12 cellular contexts compared by ENCODE assay signal in genomic region chr11:34346551-34346950, GRCh38. TPM values are rescaled to one million over a fixed set of nuclear protein-coding genes. Genes with fewer than 3 reads are reported as not detected.
DNase-seq lines count a peak whose midpoint lies in the region; ATAC-seq and TF ChIP-seq lines count a peak whose summit lies in the region.
"Had no signal": no experiment of that assay in that cellular context is flagged by ENCODE, and none has a peak within 500 bp of the region (broad histone marks: within the 10 kb centered on the region; RNA-seq: fewer than 3 reads in every experiment).

No MANE protein-coding gene starts in this region.

- DNase-seq in adipocyte (ENCODE audit: low read depth): no peak
- DNase-seq in cardiac muscle cell (ENCODE audit: low read depth in 1 of 2, low spot score in 1 of 2): peak in 1 of 2 donors; percentile 47
- peak; percentile 25 for DNase-seq in putamen (ENCODE audit: low spot score)
- no peak for DNase-seq in hippocampal formation (lab: John Stamatoyannopoulos, UW)
- no peak for DNase-seq in posterior vena cava (ENCODE audit: low spot score)
- DNase-seq in activated CD4-positive, alpha-beta T cell treated with anti-CD3 and anti-CD28 coated beads, Interleukin-2, amount 10 ng/mL, durations not matched to agents 24 days and 14 days: no peak
- DNase-seq: activated naive CD4-positive, alpha-beta T cell treated with Interleukin-2 at 50 U/mL for 16 hours; NCI-H2227 treated with DMSO at 0.1 percent for 48 hours; SIG-M5 had no signal

- H3K9me3 ChIP-seq in BLaER1 (no peaks in the 10 kb centered on the region), adipocyte (ENCODE audit: control insufficient read depth, low read length) (no peaks in the 10 kb centered on the region), cardiac muscle cell (ENCODE audit: low read depth) (no peaks in the 10 kb centered on the region)

- peaks cover 3% of the 10 kb centered on the region for H3K36me3 Mint-ChIP-seq in activated CD4-positive, alpha-beta T cell treated with anti-CD3 and anti-CD28 coated beads, Interleukin-2, amount 10 ng/mL, durations not matched to agents 24 days and 14 days (ENCODE audit: low read depth)

- peaks cover 7% of the 10 kb centered on the region for H3K4me1 Mint-ChIP-seq in activated CD4-positive, alpha-beta T cell treated with anti-CD3 and anti-CD28 coated beads, Interleukin-2, amount 10 ng/mL, durations not matched to agents 24 days and 14 days

- no peak overlapping the region for H3K27ac ChIP-seq in BLaER1
- H3K27ac ChIP-seq in cardiac muscle cell: peak overlapping the region; percentile 10

- intact Hi-C loops in posterior vena cava (cut with DNase I): no loop called here
- intact Hi-C loops in activated CD4-positive, alpha-beta T cell treated with anti-CD3 and anti-CD28 coated beads, Interleukin-2, amount 10 ng/mL, durations not matched to agents 24 days and 14 days (cut with micrococcal nuclease): no loop called here

- H3K27me3 Mint-ChIP-seq in activated CD4-positive, alpha-beta T cell treated with anti-CD3 and anti-CD28 coated beads, Interleukin-2, amount 10 ng/mL, durations not matched to agents 24 days and 14 days: peaks cover 5% of the 10 kb centered on the region

- H3K36me3 ChIP-seq in BLaER1 (no peaks in the 10 kb centered on the region), adipocyte (ENCODE audit: control insufficient read depth, insufficient read depth, low read length, severe bottlenecking) (no peaks in the 10 kb centered on the region), cardiac muscle cell (no peaks in the 10 kb centered on the region)

- H3K9ac ChIP-seq in BLaER1 (no peak overlapping the region), adipocyte (ENCODE audit: low read length) (no peak overlapping the region)

- H3K27ac Mint-ChIP-seq in activated CD4-positive, alpha-beta T cell treated with anti-CD3 and anti-CD28 coated beads, Interleukin-2, amount 10 ng/mL, durations not matched to agents 24 days and 14 days: no peak overlapping the region
- H3K27ac Mint-ChIP-seq: GM23338 had no signal

- H3K27me3 ChIP-seq in BLaER1 (no peaks in the 10 kb centered on the region), adipocyte (replicated peaks; ENCODE audit: control insufficient read depth, insufficient read depth, low read length) (no peaks in the 10 kb centered on the region), cardiac muscle cell (no peaks in the 10 kb centered on the region)

- no peaks in the 10 kb centered on the region for H4K20me1 ChIP-seq in BLaER1

- TF ChIP-seq CTCF in cardiac muscle cell (IDR thresholded peaks at IDR 0.05; ENCODE audit: low read depth, low read length): no peak

- peak overlapping the region; percentile 69 for H3K4me2 ChIP-seq in BLaER1
- H3K4me2 ChIP-seq: GM23338 had no signal

- no peaks in the 10 kb centered on the region for H3K9me3 Mint-ChIP-seq in activated CD4-positive, alpha-beta T cell treated with anti-CD3 and anti-CD28 coated beads, Interleukin-2, amount 10 ng/mL, durations not matched to agents 24 days and 14 days
- H3K9me3 Mint-ChIP-seq: GM23338 had no signal

- ATAC-seq in HG03378 (IDR thresholded peaks at IDR 0.05; ENCODE audit: unreplicated experiment): no peak
- ATAC-seq: GM23338 had no signal

- H3K4me3 ChIP-seq in BLaER1 (no peak overlapping the region), adipocyte (ENCODE audit: low read length) (peak overlapping the region; percentile 40), cardiac muscle cell (no peak overlapping the region)
- H3K4me3 ChIP-seq: GM23338 had no signal

- no peak overlapping the region for H3K4me3 Mint-ChIP-seq in activated CD4-positive, alpha-beta T cell treated with anti-CD3 and anti-CD28 coated beads, Interleukin-2, amount 10 ng/mL, durations not matched to agents 24 days and 14 days
- H3K4me3 Mint-ChIP-seq: GM23338 had no signal

- peaks cover 46% of the 10 kb centered on the region for H3K4me1 ChIP-seq in BLaER1
- H3K4me1 ChIP-seq in adipocyte (ENCODE audit: control insufficient read depth, insufficient read depth, low read length): peaks cover 42% of the 10 kb centered on the region
- peaks cover 52% of the 10 kb centered on the region for H3K4me1 ChIP-seq in cardiac muscle cell (ENCODE audit: low read depth)

RNA-seq across cellular contexts. Expression of gene ABTB2, which starts 11.3 kb away (rescaled TPM):
- total RNA-seq in cardiac muscle cell (32.7 and 61.3 TPM in 2 replicates), posterior vena cava (1 to 10 TPM; 8.6 to 8.7 TPM)
- 29.0 and 55.4 TPM in 2 replicates for polyA plus RNA-seq in cardiac muscle cell
- total RNA-seq in activated CD4-positive, alpha-beta T cell treated with anti-CD3 and anti-CD28 coated beads, Interleukin-2, amount 10 ng/mL, durations not matched to agents 24 days and 14 days: 13.1 and 14.1 TPM in 2 replicates
